Comparison of ENCODE assay signal across 25 cellular contexts in genomic region chr13:43665388-43665787, GRCh38.
A peak's percentile ranks its signal among the peaks of the same experiment; 100 is the strongest.
DNase-seq lines count a peak whose midpoint lies in the region; ATAC-seq lines count a peak whose summit lies in the region.
"Had no signal": no experiment of that assay in that cellular context is flagged by ENCODE, and none has a peak within 500 bp of the region (broad histone marks: within the 10 kb centered on the region; RNA-seq: fewer than 3 reads in every experiment).

No MANE protein-coding gene starts in this region.

- peaks cover 4% of the 10 kb centered on the region for H3K27me3 Mint-ChIP-seq in activated CD4-positive, alpha-beta T cell treated with anti-CD3 and anti-CD28 coated beads, Interleukin-2, amount 10 ng/mL, durations not matched to agents 7 days and 5 days
- peaks cover 9% of the 10 kb centered on the region for H3K27me3 Mint-ChIP-seq in activated CD4-positive, alpha-beta T cell treated with anti-CD3 and anti-CD28 coated beads, Interleukin-2, amount 10 ng/mL, durations not matched to agents 24 days and 14 days
- no peaks in the 10 kb centered on the region for H3K27me3 Mint-ChIP-seq in activated T-helper 17 cell treated with anti-CD3 and anti-CD28 coated beads, Interleukin-2, amount 50 U/mL, for 72 hours

- DNase-seq in activated CD4-positive, alpha-beta T cell treated with anti-CD3 and anti-CD28 coated beads, Interleukin-2, amount 10 ng/mL, durations not matched to agents 7 days and 5 days: no peak
- no peak for DNase-seq in activated CD4-positive, alpha-beta T cell treated with anti-CD3 and anti-CD28 coated beads, Interleukin-2, amount 10 ng/mL, durations not matched to agents 24 days and 14 days
- DNase-seq in amygdala (lab: John Stamatoyannopoulos, UW): no peak
- DNase-seq in activated naive CD4-positive, alpha-beta T cell treated with anti-CD3 and anti-CD28 coated beads, Interleukin-2, amount 50 U/mL, for 16 hours: no peak
- DNase-seq: 8988T; activated T-cell treated with anti-CD3 and anti-CD28 coated beads, Interleukin-2, amount 50 U/mL, for 48 hours; anterior cingulate cortex; CD8-positive, alpha-beta T cell; dermis blood vessel endothelial cell; DMS 273 treated with DMSO at 0.1 percent for 48 hours; glutamatergic neuron; NCI-H1092; NCI-H2029; NCI-H748 treated with DMSO at 0.1 percent for 48 hours; SHP77; stimulated activated CD4-positive, alpha-beta T cell treated with anti-CD3 and anti-CD28 coated beads, Interleukin-2, amount 100 ng/mL, for 48 hours; testis had no signal

- no peaks in the 10 kb centered on the region for H3K9me3 ChIP-seq in muscle layer of duodenum (ENCODE audit: control insufficient read depth in 1 of 2, low read length in 2 of 2)
- H3K9me3 ChIP-seq: testis had no signal

- H3K4me3 ChIP-seq in muscle layer of duodenum (ENCODE audit: low read depth in 1 of 2, low read length in 2 of 2): no peak overlapping the region
- H3K4me3 ChIP-seq: skin epidermis, testis had no signal

- H3K9me3 Mint-ChIP-seq in activated CD4-positive, alpha-beta T cell treated with anti-CD3 and anti-CD28 coated beads, Interleukin-2, amount 10 ng/mL, durations not matched to agents 7 days and 5 days: no peaks in the 10 kb centered on the region
- H3K9me3 Mint-ChIP-seq in activated CD4-positive, alpha-beta T cell treated with anti-CD3 and anti-CD28 coated beads, Interleukin-2, amount 10 ng/mL, durations not matched to agents 24 days and 14 days: no peaks in the 10 kb centered on the region
- no peaks in the 10 kb centered on the region for H3K9me3 Mint-ChIP-seq in activated T-helper 17 cell treated with anti-CD3 and anti-CD28 coated beads, Interleukin-2, amount 50 U/mL, for 72 hours
- H3K9me3 Mint-ChIP-seq: activated naive CD4-positive, alpha-beta T cell treated with anti-CD3 and anti-CD28 coated beads for 36 hours; CD8-positive, alpha-beta T cell; stimulated activated effector memory CD8-positive, alpha-beta T cell treated with anti-CD3 and anti-CD28 coated beads, Interleukin-12 subunit alpha, Interleukin-12 subunit beta, amount 100 ng/mL, for 72 hours had no signal

- peaks cover 10% of the 10 kb centered on the region for H3K4me1 Mint-ChIP-seq in activated CD4-positive, alpha-beta T cell treated with anti-CD3 and anti-CD28 coated beads, Interleukin-2, amount 10 ng/mL, durations not matched to agents 7 days and 5 days
- peaks cover 8% of the 10 kb centered on the region for H3K4me1 Mint-ChIP-seq in activated CD4-positive, alpha-beta T cell treated with anti-CD3 and anti-CD28 coated beads, Interleukin-2, amount 10 ng/mL, durations not matched to agents 24 days and 14 days
- peaks cover 5% of the 10 kb centered on the region for H3K4me1 Mint-ChIP-seq in activated T-helper 17 cell treated with anti-CD3 and anti-CD28 coated beads, Interleukin-2, amount 50 U/mL, for 72 hours
- H3K4me1 Mint-ChIP-seq: stimulated activated effector memory CD8-positive, alpha-beta T cell treated with anti-CD3 and anti-CD28 coated beads, Interleukin-12 subunit alpha, Interleukin-12 subunit beta, amount 100 ng/mL, for 72 hours had no signal

- H3K4me3 Mint-ChIP-seq in activated CD4-positive, alpha-beta T cell treated with anti-CD3 and anti-CD28 coated beads, Interleukin-2, amount 10 ng/mL, durations not matched to agents 7 days and 5 days: no peak overlapping the region
- H3K4me3 Mint-ChIP-seq in activated CD4-positive, alpha-beta T cell treated with anti-CD3 and anti-CD28 coated beads, Interleukin-2, amount 10 ng/mL, durations not matched to agents 24 days and 14 days: no peak overlapping the region
- H3K4me3 Mint-ChIP-seq in activated T-helper 17 cell treated with anti-CD3 and anti-CD28 coated beads, Interleukin-2, amount 50 U/mL, for 72 hours: no peak overlapping the region
- H3K4me3 Mint-ChIP-seq: activated naive CD4-positive, alpha-beta T cell treated with anti-CD3 and anti-CD28 coated beads for 36 hours; stimulated activated effector memory CD8-positive, alpha-beta T cell treated with anti-CD3 and anti-CD28 coated beads, Interleukin-12 subunit alpha, Interleukin-12 subunit beta, amount 100 ng/mL, for 72 hours had no signal

- peak overlapping the region; percentile 80 for H3K27ac Mint-ChIP-seq in activated CD4-positive, alpha-beta T cell treated with anti-CD3 and anti-CD28 coated beads, Interleukin-2, amount 10 ng/mL, durations not matched to agents 7 days and 5 days
- no peak overlapping the region for H3K27ac Mint-ChIP-seq in activated CD4-positive, alpha-beta T cell treated with anti-CD3 and anti-CD28 coated beads, Interleukin-2, amount 10 ng/mL, durations not matched to agents 24 days and 14 days
- peak overlapping the region; percentile 43 for H3K27ac Mint-ChIP-seq in activated T-helper 17 cell treated with anti-CD3 and anti-CD28 coated beads, Interleukin-2, amount 50 U/mL, for 72 hours
- H3K27ac Mint-ChIP-seq: activated naive CD4-positive, alpha-beta T cell treated with anti-CD3 and anti-CD28 coated beads for 36 hours; CD8-positive, alpha-beta T cell; stimulated activated effector memory CD8-positive, alpha-beta T cell treated with anti-CD3 and anti-CD28 coated beads, Interleukin-12 subunit alpha, Interleukin-12 subunit beta, amount 100 ng/mL, for 72 hours had no signal

- peak overlapping the region; percentile 18 for H3K27ac ChIP-seq in muscle layer of duodenum (ENCODE audit: low read length)
- H3K27ac ChIP-seq: skin epidermis, testis had no signal

- no peaks in the 10 kb centered on the region for H3K27me3 ChIP-seq in muscle layer of duodenum (ENCODE audit: low read depth, low read length)
- H3K27me3 ChIP-seq: testis had no signal

- H3K36me3 ChIP-seq in muscle layer of duodenum (ENCODE audit: control insufficient read depth in 1 of 2, insufficient read depth in 2 of 2, low read length in 2 of 2): no peaks in the 10 kb centered on the region

- POLR2A ChIA-PET in activated CD4-positive, alpha-beta T cell treated with anti-CD3 and anti-CD28 coated beads, Interleukin-2, amount 10 ng/mL, durations not matched to agents 7 days and 5 days (lab: Charles Lee): no interaction called here

- intact Hi-C loops in activated CD4-positive, alpha-beta T cell treated with anti-CD3 and anti-CD28 coated beads, Interleukin-2, amount 10 ng/mL, durations not matched to agents 24 days and 14 days (cut with micrococcal nuclease): no loop called here

- ATAC-seq in activated T-helper 17 cell treated with anti-CD3 and anti-CD28 coated beads, Interleukin-2, amount 50 U/mL, for 72 hours (replicated peaks): no peak
- ATAC-seq in GM21447 (IDR thresholded peaks at IDR 0.05; ENCODE audit: unreplicated experiment): no peak
- no peak for ATAC-seq in HG03457 (IDR thresholded peaks at IDR 0.05; ENCODE audit: unreplicated experiment)
- ATAC-seq: CD8-positive, alpha-beta T cell; HCT116; stimulated activated effector memory CD8-positive, alpha-beta T cell treated with anti-CD3 and anti-CD28 coated beads, Interleukin-12 subunit alpha, Interleukin-12 subunit beta, amount 100 ng/mL, for 72 hours had no signal

- no peaks in the 10 kb centered on the region for H3K36me3 Mint-ChIP-seq in activated CD4-positive, alpha-beta T cell treated with anti-CD3 and anti-CD28 coated beads, Interleukin-2, amount 10 ng/mL, durations not matched to agents 7 days and 5 days (ENCODE audit: low read depth)
- H3K36me3 Mint-ChIP-seq in activated CD4-positive, alpha-beta T cell treated with anti-CD3 and anti-CD28 coated beads, Interleukin-2, amount 10 ng/mL, durations not matched to agents 24 days and 14 days (ENCODE audit: low read depth): no peaks in the 10 kb centered on the region
- no peaks in the 10 kb centered on the region for H3K36me3 Mint-ChIP-seq in activated T-helper 17 cell treated with anti-CD3 and anti-CD28 coated beads, Interleukin-2, amount 50 U/mL, for 72 hours (ENCODE audit: low read depth)
- H3K36me3 Mint-ChIP-seq: CD8-positive, alpha-beta T cell; stimulated activated effector memory CD8-positive, alpha-beta T cell treated with anti-CD3 and anti-CD28 coated beads, Interleukin-12 subunit alpha, Interleukin-12 subunit beta, amount 100 ng/mL, for 72 hours had no signal

- CTCF ChIA-PET in activated CD4-positive, alpha-beta T cell treated with anti-CD3 and anti-CD28 coated beads, Interleukin-2, amount 10 ng/mL, durations not matched to agents 7 days and 5 days (lab: Charles Lee): no interaction called here

- H3K4me1 ChIP-seq in muscle layer of duodenum (ENCODE audit: control insufficient read depth in 1 of 2, insufficient read depth in 2 of 2, low read length in 2 of 2): peaks cover 0 to 17% of the 10 kb centered on the region in 2 donors
- H3K4me1 ChIP-seq: testis had no signal
